9 cellular contexts compared by ENCODE assay signal in genomic region chr14:68784298-68784910, GRCh38. TPM values are rescaled to one million over a fixed set of nuclear protein-coding genes. Genes with fewer than 3 reads are reported as not detected.
DNase-seq lines count a peak whose midpoint lies in the region; ATAC-seq, FAIRE-seq and TF ChIP-seq lines count a peak whose summit lies in the region.
"Had no signal": no experiment of that assay in that cellular context is flagged by ENCODE, and none has a peak within 500 bp of the region (broad histone marks: within the 10 kb centered on the region; RNA-seq: fewer than 3 reads in every experiment).

No MANE protein-coding gene starts in this region.

- peaks cover 23% of the 10 kb centered on the region for H3K36me3 Mint-ChIP-seq in CD8-positive, alpha-beta T cell

- intact Hi-C loops in CD8-positive, alpha-beta T cell (cut with DNase I, micrococcal nuclease): loop anchor here (5.0 to 10.0 kb wide), 3 partner anchors 52 to 500 kb away; no protein-coding TSS in a partner anchor
- intact Hi-C loops in pancreas (cut with DNase I): loop anchor here in 2 of 3 donors (10.0 kb wide), 2 partner anchors 260 to 540 kb away; no protein-coding TSS in a partner anchor

- H3K27me3 Mint-ChIP-seq in CD8-positive, alpha-beta T cell (ENCODE audit: low read depth): no peaks in the 10 kb centered on the region

- H3K36me3 ChIP-seq in CD8-positive, alpha-beta T cell (ENCODE audit: insufficient read depth, low read length): peaks cover 4% of the 10 kb centered on the region
- H3K36me3 ChIP-seq in pancreas: peaks cover 0 to 9% (median 9%) of the 10 kb centered on the region in 3 donors

- ATAC-seq in CD8-positive, alpha-beta T cell: no peak
- ATAC-seq in pancreas (peak; percentile 53 to 77 (median 63)), GM21737 (IDR thresholded peaks at IDR 0.05; ENCODE audit: unreplicated experiment) (no peak), HG03139 (IDR thresholded peaks at IDR 0.05; ENCODE audit: unreplicated experiment) (no peak), HG02938 (IDR thresholded peaks at IDR 0.05; ENCODE audit: unreplicated experiment) (no peak)

- no peak for TF ChIP-seq CTCF in CD8-positive, alpha-beta T cell (IDR thresholded peaks at IDR 0.05)
- TF ChIP-seq CTCF in pancreas (IDR thresholded peaks at IDR 0.05): no peak

- CTCF ChIA-PET in CD8-positive, alpha-beta T cell (lab: Charles Lee): interaction anchor here (0.6 to 16.2 kb wide), 5 partner anchors 9 to 535 kb away, joined by 3 to 384 read pairs (median 4); no protein-coding TSS in a partner anchor

- DNase-seq in CD8-positive, alpha-beta T cell: peak in 1 of 7 experiments; percentile 53
- DNase-seq in HT-29 (ENCODE audit: low spot score) (peak; percentile 79), epithelial cell of prostate (ENCODE audit: low read depth, low spot score) (no peak), pancreas (peak; percentile 81 to 98 (median 94)), epidermal melanocyte (ENCODE audit: insufficient read length, low spot score) (no peak)
- DNase-seq: stimulated activated CD4-positive, alpha-beta T cell treated with anti-CD3 and anti-CD28 coated beads, Interleukin-15, amount 100 ng/mL, for 24 hours had no signal

- no peak overlapping the region for H3K4me3 ChIP-seq in CD8-positive, alpha-beta T cell (ENCODE audit: low read depth, low read length)
- H3K4me3 ChIP-seq in pancreas: peak overlapping the region in 1 of 4 donors; percentile 13

- peak overlapping the region; percentile 45 for H3K27ac Mint-ChIP-seq in CD8-positive, alpha-beta T cell

- peaks cover 92% of the 10 kb centered on the region for H3K4me1 ChIP-seq in CD8-positive, alpha-beta T cell (ENCODE audit: insufficient read depth, low read length)
- H3K4me1 ChIP-seq in pancreas: peaks cover 51 to 68% (median 66%) of the 10 kb centered on the region in 3 donors

- no peaks in the 10 kb centered on the region for H3K9me3 Mint-ChIP-seq in CD8-positive, alpha-beta T cell

- no peaks in the 10 kb centered on the region for H3K9me3 ChIP-seq in CD8-positive, alpha-beta T cell (ENCODE audit: low read length)
- no peaks in the 10 kb centered on the region for H3K9me3 ChIP-seq in pancreas

- H3K4me1 Mint-ChIP-seq in CD8-positive, alpha-beta T cell (ENCODE audit: low read depth): peaks cover 91% of the 10 kb centered on the region

- FAIRE-seq in pancreas (lab: Jason Lieb, UNC): no peak

- WGBS in pancreas, 2 donors: 11 to 18% methylated on average over 5 of the region's 5 CpGs

- POLR2A ChIA-PET in CD8-positive, alpha-beta T cell (lab: Charles Lee): interaction anchor here (0.9 to 1.2 kb wide), 4 partner anchors 9 to 509 kb away, joined by 3 to 5 read pairs (median 3); partner anchors contain the start of gene ZFP36L1

- H3K27me3 ChIP-seq in CD8-positive, alpha-beta T cell (ENCODE audit: insufficient read depth, low read length): no peaks in the 10 kb centered on the region
- no peaks in the 10 kb centered on the region for H3K27me3 ChIP-seq in pancreas

- no peak overlapping the region for H3K4me3 Mint-ChIP-seq in CD8-positive, alpha-beta T cell

- H3K27ac ChIP-seq in CD8-positive, alpha-beta T cell (ENCODE audit: low read depth, low read length): no peak overlapping the region
- H3K27ac ChIP-seq in epithelial cell of prostate (peak overlapping the region; percentile 99), pancreas (peak overlapping the region; percentile 92 to 100 (median 97))

RNA-seq across cellular contexts. Expression of gene ZFP36L1, which starts 8.5 kb away (rescaled TPM):
- 100 to 1,000 TPM; 241 to 248 TPM for total RNA-seq in CD8-positive, alpha-beta T cell
- total RNA-seq in HT-29 (2014; rRNA removed; shearing (Covaris generic)): 83.8 and 88.6 TPM in 2 replicates
- total RNA-seq in pancreas: 100 to 1,000 TPM; 121 to 310 (median 212) TPM
- 100 to 1,000 TPM in 1 of 2 donors, 10 to 100 TPM in 1; 63.7 to 150 TPM for polyA plus RNA-seq in pancreas

Comparison
In these comparisons a context has a peak if more than half of its experiments do, and no peak if none do; other contexts are left out.
1. ATAC-seq: peak in pancreas (4 of 4); none in CD8-positive, alpha-beta T cell (single experiment), GM21737 (single experiment), HG03139 (single experiment) and HG02938 (single experiment).
2. DNase-seq: peak in HT-29 (single experiment) and pancreas (6 of 6); none in epithelial cell of prostate (single experiment) and epidermal melanocyte (single experiment).